ENCODE assay signal across 8 cellular contexts in genomic region chr9:128504485-128505413, GRCh38.
DNase-seq lines count a peak whose midpoint lies in the region; ATAC-seq and FAIRE-seq lines count a peak whose summit lies in the region.

GLE1 (plus strand) TSS chr9:128504719; CDS start chr9:128504806, 87 bp downstream.

- peaks cover 14 to 18% of the 10 kb centered on the region in 2 donors for H3K4me1 Mint-ChIP-seq in effector memory CD8-positive, alpha-beta T cell (ENCODE audit: low read depth in 2 of 2)
- peaks cover 10% of the 10 kb centered on the region for H3K4me1 Mint-ChIP-seq in memory B cell

- ATAC-seq in GM21367 (IDR thresholded peaks at IDR 0.05; ENCODE audit: unreplicated experiment) (peak; percentile 77), memory B cell (ENCODE audit: low read depth) (peak; percentile 93)
- peak; percentile 93 for ATAC-seq in effector memory CD8-positive, alpha-beta T cell (replicated peaks)

- no peaks in the 10 kb centered on the region for H3K9me3 Mint-ChIP-seq in effector memory CD8-positive, alpha-beta T cell
- H3K9me3 Mint-ChIP-seq in memory B cell, result no peaks in the 10 kb centered on the region

- DNase-seq in COR-L47 (lab: John Stamatoyannopoulos, UW), result peak; percentile 86
- DNase-seq in HTR-8/SVneo (ENCODE audit: insufficient read length, low spot score), result peak; percentile 96
- peak; percentile 86 for DNase-seq in NOMO-1 treated with DMSO at 0.1 percent for 48 hours (lab: John Stamatoyannopoulos, UW; ENCODE audit: unreplicated experiment)
- DNase-seq in activated CD8-positive, alpha-beta memory T cell treated with anti-CD3 and anti-CD28 coated beads for 4 hours (ENCODE audit: low read depth in 2 of 2), result peak; percentile 90 to 92
- peak; percentile 96 to 97 (median 97) for DNase-seq in effector memory CD8-positive, alpha-beta T cell
- DNase-seq in memory B cell (ENCODE audit: low spot score in 2 of 2), result peak; percentile 95 to 96
- DNase-seq in stimulated activated CD8-positive, alpha-beta memory T cell treated with anti-CD3 and anti-CD28 coated beads, Interleukin-12 subunit alpha, Interleukin-12 subunit beta, amount 100 ng/mL, for 24 hours (ENCODE audit: extremely low read depth), result peak; percentile 92

- FAIRE-seq in HTR-8/SVneo (lab: Jason Lieb, UNC), result peak; percentile 46

- H3K27ac Mint-ChIP-seq in effector memory CD8-positive, alpha-beta T cell, result peak within 1 kb of the TSS; percentile 95 to 97
- peak within 1 kb of the TSS; percentile 96 for H3K27ac Mint-ChIP-seq in memory B cell

- no peaks in the 10 kb centered on the region for H3K27me3 Mint-ChIP-seq in effector memory CD8-positive, alpha-beta T cell
- no peaks in the 10 kb centered on the region for H3K27me3 Mint-ChIP-seq in memory B cell

- peak within 1 kb of the TSS; percentile 98 to 99 for H3K4me3 Mint-ChIP-seq in effector memory CD8-positive, alpha-beta T cell
- H3K4me3 Mint-ChIP-seq in memory B cell, result peak within 1 kb of the TSS; percentile 100

- peaks cover 33% of the 10 kb centered on the region for H3K36me3 Mint-ChIP-seq in effector memory CD8-positive, alpha-beta T cell (ENCODE audit: insufficient read depth)
- H3K36me3 Mint-ChIP-seq in memory B cell, result peaks cover 9% of the 10 kb centered on the region

Comparison
In these comparisons a context has a peak if more than half of its experiments do, and no peak if none do; other contexts are left out.
1. Peak in every context shown above with its lines: DNase-seq and ATAC-seq.